Comparison of ENCODE assay signal across 8 cellular contexts in genomic region chr2:28664120-28664842, GRCh38.
DNase-seq lines count a peak whose midpoint lies in the region; ATAC-seq and TF ChIP-seq lines count a peak whose summit lies in the region.

No MANE protein-coding gene starts in this region.

- H3K4ac ChIP-seq in neuronal stem cell (ENCODE audit: low read length), result no peak overlapping the region

- peaks cover 0 to 7% of the 10 kb centered on the region in 2 donors for H3K9me3 ChIP-seq in neuronal stem cell (replicated peaks in 1 of 2; ENCODE audit: control insufficient read depth in 2 of 2, insufficient read depth in 1 of 2, low read depth in 1 of 2, low read length in 2 of 2)

- H2AFZ ChIP-seq in ACC112 (ENCODE audit: low read length, unreplicated experiment), result peak overlapping the region; percentile 45
- H2AFZ ChIP-seq in neuronal stem cell (ENCODE audit: low read length), result peak overlapping the region; percentile 53

- no peak overlapping the region for H3K18ac ChIP-seq in neuronal stem cell (ENCODE audit: low read length)

- peaks cover 49% of the 10 kb centered on the region for H3K4me1 ChIP-seq in ACC112 (ENCODE audit: control insufficient read depth, insufficient read depth, low read length, unreplicated experiment)
- H3K4me1 ChIP-seq in neuronal stem cell (ENCODE audit: control insufficient read depth in 2 of 2, insufficient read depth in 1 of 2, low read depth in 1 of 2, low read length in 2 of 2), result peaks cover 8 to 16% of the 10 kb centered on the region in 2 donors

- H3K27ac ChIP-seq in ACC112 (ENCODE audit: low read depth, low read length) (0 out of 2 replicates have a peak overlapping the region, but pooled peaks have one; percentile 7), neuronal stem cell (replicated peaks; ENCODE audit: low read length) (no peak overlapping the region)

- H3K23ac ChIP-seq in neuronal stem cell (ENCODE audit: low read depth, low read length, poor library complexity), result no peak overlapping the region

- H3K9ac ChIP-seq in neuronal stem cell (ENCODE audit: low read depth, low read length, poor library complexity), result no peak overlapping the region

- H3K4me2 ChIP-seq in neuronal stem cell (ENCODE audit: insufficient read depth, low read length, poor library complexity, severe bottlenecking), result no peak overlapping the region

- no peak overlapping the region for H3K14ac ChIP-seq in neuronal stem cell (ENCODE audit: low read length)

- DNase-seq in SHP77 treated with DMSO at 0.1 percent for 48 hours (lab: John Stamatoyannopoulos, UW), result peak; percentile 83
- DNase-seq in fibroblast of pulmonary artery (ENCODE audit: low read depth), result peak; percentile 73
- DNase-seq in neuronal stem cell (ENCODE audit: low spot score), result no peak
- no peak for DNase-seq in NCI-H2029 (lab: John Stamatoyannopoulos, UW)
- DNase-seq in HuH-7 (ENCODE audit: low spot score), result no peak

- H2BK12ac ChIP-seq in neuronal stem cell (ENCODE audit: low read length), result no peak overlapping the region

- ATAC-seq in HG02981 (IDR thresholded peaks at IDR 0.05; ENCODE audit: unreplicated experiment), result no peak
- no peak for ATAC-seq in HG03196 (IDR thresholded peaks at IDR 0.05; ENCODE audit: unreplicated experiment)

- no peaks in the 10 kb centered on the region for H3K79me2 ChIP-seq in ACC112 (ENCODE audit: control insufficient read depth, insufficient read depth, low read length, unreplicated experiment)

- WGBS in neuronal stem cell (ENCODE audit: extremely low coverage in 2 of 2, insufficient read length in 2 of 2, insufficient replicate concordance in 1 of 2), 2 donors, result no CpG with 5 or more reads among the region's 22 CpGs

- no peak overlapping the region for H2BK120ac ChIP-seq in neuronal stem cell (ENCODE audit: low read depth, low read length)

- no peak overlapping the region for H2BK5ac ChIP-seq in neuronal stem cell (ENCODE audit: low read length)

- no peaks in the 10 kb centered on the region for H3K79me1 ChIP-seq in neuronal stem cell (ENCODE audit: low read depth, low read length)

- no peaks in the 10 kb centered on the region for H3K27me3 ChIP-seq in ACC112 (ENCODE audit: insufficient read depth, low read length)
- H3K27me3 ChIP-seq in neuronal stem cell (ENCODE audit: control insufficient read depth in 3 of 3, insufficient read depth in 3 of 3, low read depth in 1 of 3, low read length in 3 of 3), result no peaks in the 10 kb centered on the region

- no peak overlapping the region for H3K4me3 ChIP-seq in ACC112 (ENCODE audit: low read depth, low read length)
- H3K4me3 ChIP-seq in fibroblast of pulmonary artery (replicated peaks; ENCODE audit: low read depth, low read length), result no peak overlapping the region
- no peak overlapping the region for H3K4me3 ChIP-seq in neuronal stem cell (ENCODE audit: low read length in 2 of 2)

- H3K36me3 ChIP-seq in ACC112 (ENCODE audit: insufficient read depth, low read length) (no peaks in the 10 kb centered on the region), neuronal stem cell (replicated peaks in 1 of 2; ENCODE audit: control insufficient read depth in 2 of 2, insufficient read depth in 2 of 2, low read length in 2 of 2) (no peaks in the 10 kb centered on the region)

- no peak overlapping the region for H2BK15ac ChIP-seq in neuronal stem cell (ENCODE audit: low read length)

- H4K8ac ChIP-seq in neuronal stem cell (ENCODE audit: low read depth, low read length), result no peak overlapping the region

- H2AK5ac ChIP-seq in neuronal stem cell (ENCODE audit: low read depth, low read length), result no peak overlapping the region

- H4K91ac ChIP-seq in neuronal stem cell (ENCODE audit: low read depth, low read length, poor library complexity), result no peak overlapping the region

- TF ChIP-seq CTCF in fibroblast of pulmonary artery (IDR thresholded peaks at IDR 0.05; ENCODE audit: low read length, missing control alignments), result no peak

Comparison
In these comparisons a context has a peak if more than half of its experiments do, and no peak if none do; other contexts are left out.
1. DNase-seq: peak in SHP77 treated with DMSO at 0.1 percent for 48 hours (single experiment) and fibroblast of pulmonary artery (single experiment); none in neuronal stem cell (single experiment), NCI-H2029 (single experiment) and HuH-7 (single experiment).